In the genomic region with DNA sequence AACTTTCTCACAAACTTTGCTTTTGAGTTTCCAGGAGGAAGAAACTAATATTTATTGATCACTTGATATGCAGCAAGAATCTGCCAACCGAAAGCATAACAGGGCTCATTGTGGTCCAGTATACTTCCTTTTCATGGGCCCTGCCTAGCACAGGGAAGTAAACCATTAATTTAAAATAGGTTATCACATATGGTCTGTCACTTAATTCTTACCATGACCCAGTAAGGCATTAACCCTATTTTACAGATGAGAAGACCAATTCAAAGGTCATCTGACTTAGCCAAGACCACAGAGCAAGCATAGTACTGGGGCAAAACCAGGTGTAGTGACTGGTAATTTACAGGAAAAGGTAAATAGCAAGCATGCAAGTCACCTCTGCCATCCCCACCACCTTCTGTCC, we compare ENCODE assay signal across 1 cellular context.
TF ChIP-seq lines count a peak whose summit lies in the region.

No MANE protein-coding gene starts in this region.

TF ChIP-seq in GM23338, 12 proteins besides CTCF, POLR2A, EP300 and RAD21 (continued from another document):
- TF ChIP-seq, protein P1, sequence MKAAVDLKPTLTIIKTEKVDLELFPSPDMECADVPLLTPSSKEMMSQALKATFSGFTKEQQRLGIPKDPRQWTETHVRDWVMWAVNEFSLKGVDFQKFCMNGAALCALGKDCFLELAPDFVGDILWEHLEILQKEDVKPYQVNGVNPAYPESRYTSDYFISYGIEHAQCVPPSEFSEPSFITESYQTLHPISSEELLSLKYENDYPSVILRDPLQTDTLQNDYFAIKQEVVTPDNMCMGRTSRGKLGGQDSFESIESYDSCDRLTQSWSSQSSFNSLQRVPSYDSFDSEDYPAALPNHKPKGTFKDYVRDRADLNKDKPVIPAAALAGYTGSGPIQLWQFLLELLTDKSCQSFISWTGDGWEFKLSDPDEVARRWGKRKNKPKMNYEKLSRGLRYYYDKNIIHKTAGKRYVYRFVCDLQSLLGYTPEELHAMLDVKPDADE (IDR thresholded peaks at IDR 0.05) = no peak
- TF ChIP-seq ZNF331 (CRISPR knock-in tag; IDR thresholded peaks at IDR 0.05; ENCODE audit: low read depth) = no peak
- TF ChIP-seq NANOG (IDR thresholded peaks at IDR 0.05; ENCODE audit: borderline replicate concordance) = no peak
- no peak for TF ChIP-seq ZNF114 (CRISPR knock-in tag; IDR thresholded peaks at IDR 0.05)
- TF ChIP-seq, protein P2, sequence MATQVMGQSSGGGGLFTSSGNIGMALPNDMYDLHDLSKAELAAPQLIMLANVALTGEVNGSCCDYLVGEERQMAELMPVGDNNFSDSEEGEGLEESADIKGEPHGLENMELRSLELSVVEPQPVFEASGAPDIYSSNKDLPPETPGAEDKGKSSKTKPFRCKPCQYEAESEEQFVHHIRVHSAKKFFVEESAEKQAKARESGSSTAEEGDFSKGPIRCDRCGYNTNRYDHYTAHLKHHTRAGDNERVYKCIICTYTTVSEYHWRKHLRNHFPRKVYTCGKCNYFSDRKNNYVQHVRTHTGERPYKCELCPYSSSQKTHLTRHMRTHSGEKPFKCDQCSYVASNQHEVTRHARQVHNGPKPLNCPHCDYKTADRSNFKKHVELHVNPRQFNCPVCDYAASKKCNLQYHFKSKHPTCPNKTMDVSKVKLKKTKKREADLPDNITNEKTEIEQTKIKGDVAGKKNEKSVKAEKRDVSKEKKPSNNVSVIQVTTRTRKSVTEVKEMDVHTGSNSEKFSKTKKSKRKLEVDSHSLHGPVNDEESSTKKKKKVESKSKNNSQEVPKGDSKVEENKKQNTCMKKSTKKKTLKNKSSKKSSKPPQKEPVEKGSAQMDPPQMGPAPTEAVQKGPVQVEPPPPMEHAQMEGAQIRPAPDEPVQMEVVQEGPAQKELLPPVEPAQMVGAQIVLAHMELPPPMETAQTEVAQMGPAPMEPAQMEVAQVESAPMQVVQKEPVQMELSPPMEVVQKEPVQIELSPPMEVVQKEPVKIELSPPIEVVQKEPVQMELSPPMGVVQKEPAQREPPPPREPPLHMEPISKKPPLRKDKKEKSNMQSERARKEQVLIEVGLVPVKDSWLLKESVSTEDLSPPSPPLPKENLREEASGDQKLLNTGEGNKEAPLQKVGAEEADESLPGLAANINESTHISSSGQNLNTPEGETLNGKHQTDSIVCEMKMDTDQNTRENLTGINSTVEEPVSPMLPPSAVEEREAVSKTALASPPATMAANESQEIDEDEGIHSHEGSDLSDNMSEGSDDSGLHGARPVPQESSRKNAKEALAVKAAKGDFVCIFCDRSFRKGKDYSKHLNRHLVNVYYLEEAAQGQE (IDR thresholded peaks at IDR 0.05; ENCODE audit: unreplicated experiment) = no peak
- TF ChIP-seq JUNB (IDR thresholded peaks at IDR 0.05; ENCODE audit: unreplicated experiment) = no peak
- no peak for TF ChIP-seq POLR2AphosphoS5 (IDR thresholded peaks at IDR 0.05; ENCODE audit: low read depth)
- no peak for TF ChIP-seq EZH2 (IDR thresholded peaks at IDR 0.05; ENCODE audit: low read depth, unreplicated experiment)
- TF ChIP-seq STAT1 (IDR thresholded peaks at IDR 0.05; ENCODE audit: unreplicated experiment) = no peak
- no peak for TF ChIP-seq EZH2phosphoT487 (IDR thresholded peaks at IDR 0.05; ENCODE audit: unreplicated experiment)
